ENCODE assay signal across 1 cellular context in the genomic region with DNA sequence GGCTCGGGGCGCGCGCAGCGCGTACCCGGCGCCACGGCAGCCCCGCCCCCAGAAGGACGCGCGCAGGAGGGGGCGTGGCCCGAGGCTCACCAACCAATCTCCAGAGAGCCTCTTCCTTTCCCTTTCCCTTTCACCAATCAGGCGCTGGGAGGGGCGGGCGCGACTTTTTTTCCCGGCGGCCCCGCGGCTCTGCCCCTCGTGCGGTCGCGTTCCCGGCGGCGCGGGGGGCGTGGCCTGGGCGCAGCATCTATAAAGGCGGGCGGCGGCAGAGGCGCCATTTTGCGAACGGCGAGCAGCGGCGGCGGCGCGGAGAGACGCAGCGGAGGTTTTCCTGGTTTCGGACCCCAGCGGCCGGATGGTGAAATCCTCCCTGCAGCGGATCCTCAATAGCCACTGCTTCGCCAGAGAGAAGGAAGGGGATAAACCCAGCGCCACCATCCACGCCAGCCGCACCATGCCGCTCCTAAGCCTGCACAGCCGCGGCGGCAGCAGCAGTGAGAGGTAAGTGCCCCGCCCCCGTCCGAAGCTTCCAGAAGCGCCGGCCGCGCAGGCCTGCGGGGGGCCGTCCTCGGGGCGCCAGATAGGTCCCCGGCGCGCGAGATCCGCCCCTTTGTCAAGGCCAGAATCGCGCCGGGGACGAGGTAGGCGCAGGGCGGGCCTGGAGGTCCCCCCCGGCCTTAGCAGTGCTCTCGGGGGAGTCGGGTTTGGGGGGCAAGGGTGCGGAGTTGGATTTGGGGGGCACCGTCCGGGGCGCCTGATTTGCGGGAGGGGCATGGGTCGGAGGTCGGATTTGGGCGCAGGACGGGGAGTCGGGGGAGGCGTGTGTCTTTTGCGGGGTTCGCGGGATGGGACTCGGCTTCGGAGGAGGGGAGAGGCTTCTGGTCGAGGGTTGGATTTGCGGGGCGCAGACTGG.
A peak's percentile ranks its signal among the peaks of the same experiment; 100 is the strongest.
TF ChIP-seq lines count a peak whose summit lies in the region.

No MANE protein-coding gene starts in this region.

TF ChIP-seq in liver, 16 proteins besides CTCF, POLR2A, EP300 and RAD21 (continued from another document):
- TF ChIP-seq, protein P1, sequence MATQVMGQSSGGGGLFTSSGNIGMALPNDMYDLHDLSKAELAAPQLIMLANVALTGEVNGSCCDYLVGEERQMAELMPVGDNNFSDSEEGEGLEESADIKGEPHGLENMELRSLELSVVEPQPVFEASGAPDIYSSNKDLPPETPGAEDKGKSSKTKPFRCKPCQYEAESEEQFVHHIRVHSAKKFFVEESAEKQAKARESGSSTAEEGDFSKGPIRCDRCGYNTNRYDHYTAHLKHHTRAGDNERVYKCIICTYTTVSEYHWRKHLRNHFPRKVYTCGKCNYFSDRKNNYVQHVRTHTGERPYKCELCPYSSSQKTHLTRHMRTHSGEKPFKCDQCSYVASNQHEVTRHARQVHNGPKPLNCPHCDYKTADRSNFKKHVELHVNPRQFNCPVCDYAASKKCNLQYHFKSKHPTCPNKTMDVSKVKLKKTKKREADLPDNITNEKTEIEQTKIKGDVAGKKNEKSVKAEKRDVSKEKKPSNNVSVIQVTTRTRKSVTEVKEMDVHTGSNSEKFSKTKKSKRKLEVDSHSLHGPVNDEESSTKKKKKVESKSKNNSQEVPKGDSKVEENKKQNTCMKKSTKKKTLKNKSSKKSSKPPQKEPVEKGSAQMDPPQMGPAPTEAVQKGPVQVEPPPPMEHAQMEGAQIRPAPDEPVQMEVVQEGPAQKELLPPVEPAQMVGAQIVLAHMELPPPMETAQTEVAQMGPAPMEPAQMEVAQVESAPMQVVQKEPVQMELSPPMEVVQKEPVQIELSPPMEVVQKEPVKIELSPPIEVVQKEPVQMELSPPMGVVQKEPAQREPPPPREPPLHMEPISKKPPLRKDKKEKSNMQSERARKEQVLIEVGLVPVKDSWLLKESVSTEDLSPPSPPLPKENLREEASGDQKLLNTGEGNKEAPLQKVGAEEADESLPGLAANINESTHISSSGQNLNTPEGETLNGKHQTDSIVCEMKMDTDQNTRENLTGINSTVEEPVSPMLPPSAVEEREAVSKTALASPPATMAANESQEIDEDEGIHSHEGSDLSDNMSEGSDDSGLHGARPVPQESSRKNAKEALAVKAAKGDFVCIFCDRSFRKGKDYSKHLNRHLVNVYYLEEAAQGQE (IDR thresholded peaks at IDR 0.05) = peak; percentile 93
- no peak for TF ChIP-seq NR2F2 (IDR thresholded peaks at IDR 0.05)
- TF ChIP-seq HNF4A (conservative IDR thresholded peaks at IDR 0.05) = no peak
- peak in 1 of 2 donors; percentile 6 for TF ChIP-seq EGR1 (IDR thresholded peaks at IDR 0.05; ENCODE audit: low read depth in 2 of 2)
